ENCODE assay signal across 8 cellular contexts in genomic region chr4:54233697-54234496, GRCh38. TPM values are rescaled to one million over a fixed set of nuclear protein-coding genes. Genes with fewer than 3 reads are reported as not detected.
DNase-seq lines count a peak whose midpoint lies in the region; ATAC-seq lines count a peak whose summit lies in the region.

No MANE protein-coding gene starts in this region.

- H3K56ac ChIP-seq in mesendoderm (ENCODE audit: low read length): peak overlapping the region; percentile 83

- H3K27me3 ChIP-seq in endocrine pancreas (ENCODE audit: control insufficient read depth, insufficient read depth, low read length) (peaks cover 10% of the 10 kb centered on the region), mesendoderm (ENCODE audit: insufficient read depth, low read length, poor library complexity) (peaks cover 16% of the 10 kb centered on the region)

- no peak overlapping the region for H3K4me3 ChIP-seq in endocrine pancreas (ENCODE audit: control insufficient read depth, insufficient read depth, low read length)
- H3K4me3 ChIP-seq in mesendoderm (ENCODE audit: low read length): peak overlapping the region; percentile 21

- no peaks in the 10 kb centered on the region for H3K9me3 ChIP-seq in endocrine pancreas (ENCODE audit: control insufficient read depth, low read length)

- H2BK5ac ChIP-seq in mesendoderm (ENCODE audit: low read length): no peak overlapping the region

- no peaks in the 10 kb centered on the region for H3K79me1 ChIP-seq in mesendoderm (ENCODE audit: low read length)

- no peak overlapping the region for H4K8ac ChIP-seq in mesendoderm (ENCODE audit: low read depth, low read length)

- WGBS in mesendoderm (ENCODE audit: extremely low coverage, insufficient coverage, low lambda C conversion rate): no CpG with 5 or more reads among the region's 67 CpGs

- no peak overlapping the region for H2BK120ac ChIP-seq in mesendoderm (ENCODE audit: low read depth, low read length)

- H4K5ac ChIP-seq in mesendoderm (ENCODE audit: low read length): no peak overlapping the region

- H3K4me2 ChIP-seq in mesendoderm (ENCODE audit: low read length): peak overlapping the region; percentile 60

- H3K18ac ChIP-seq in mesendoderm (ENCODE audit: low read length): no peak overlapping the region

- no peak overlapping the region for H2BK15ac ChIP-seq in mesendoderm (replicated peaks; ENCODE audit: low read depth)

- H3K36me3 ChIP-seq in endocrine pancreas (ENCODE audit: control insufficient read depth, insufficient read depth, low read length) (no peaks in the 10 kb centered on the region), mesendoderm (ENCODE audit: control insufficient read depth, insufficient read depth, low read length) (no peaks in the 10 kb centered on the region)

- DNase-seq in AG08395 (ENCODE audit: low spot score) (peak; percentile 72), NCI-H748 treated with DMSO at 0.1 percent for 48 hours (lab: John Stamatoyannopoulos, UW) (peak; percentile 32), mesendoderm (peak; percentile 85)
- peak; percentile 39 to 60 for DNase-seq in activated CD8-positive, alpha-beta memory T cell treated with anti-CD3 and anti-CD28 coated beads for 1 hour (ENCODE audit: extremely low read depth in 1 of 2, low read depth in 1 of 2)
- peak; percentile 46 for DNase-seq in stimulated activated CD8-positive, alpha-beta memory T cell treated with anti-CD3 and anti-CD28 coated beads, Interleukin-12 subunit alpha, Interleukin-12 subunit beta, amount 100 ng/mL, for 4 hours (ENCODE audit: low read depth)

- no peak overlapping the region for H2AK5ac ChIP-seq in mesendoderm (ENCODE audit: low read length)

- peaks cover 5% of the 10 kb centered on the region for H3K79me2 ChIP-seq in mesendoderm (ENCODE audit: control insufficient read depth, insufficient read depth, low read length)

- ATAC-seq in GM18868 (IDR thresholded peaks at IDR 0.05; ENCODE audit: unreplicated experiment) (peak; percentile 59), HG03280 (IDR thresholded peaks at IDR 0.05; ENCODE audit: unreplicated experiment) (peak; percentile 59)

- H3K27ac ChIP-seq in mesendoderm (ENCODE audit: low read depth, low read length): no peak overlapping the region

- no peaks in the 10 kb centered on the region for H3K4me1 ChIP-seq in endocrine pancreas (ENCODE audit: control insufficient read depth, insufficient read depth, low read length)
- H3K4me1 ChIP-seq in mesendoderm (ENCODE audit: control insufficient read depth, low read depth, low read length): no peaks in the 10 kb centered on the region

- peak overlapping the region; percentile 40 for H3K9ac ChIP-seq in endocrine pancreas (ENCODE audit: control insufficient read depth, insufficient read depth, low read length)
- peak overlapping the region; percentile 46 for H3K9ac ChIP-seq in mesendoderm (ENCODE audit: low read length)

- peak overlapping the region; percentile 87 for H3K23ac ChIP-seq in mesendoderm (ENCODE audit: low read length)

- H3K4ac ChIP-seq in mesendoderm (ENCODE audit: low read depth, low read length): no peak overlapping the region

RNA-seq across cellular contexts. Expression of gene PDGFRA, which starts 4.8 kb away (rescaled TPM):
- 3.8 TPM for polyA plus RNA-seq in mesendoderm (2013, experiment 1 of 2)
- 2.7 TPM for polyA plus RNA-seq in mesendoderm (2013, experiment 2 of 2)

Comparison
In these comparisons a context has a peak if more than half of its experiments do, and no peak if none do; other contexts are left out.
1. DNase-seq: peak in every context shown above with its lines; median percentile 85 in mesendoderm; 72 in AG08395; 50 in activated CD8-positive, alpha-beta memory T cell treated with anti-CD3 and anti-CD28 coated beads for 1 hour; 46 in stimulated activated CD8-positive, alpha-beta memory T cell treated with anti-CD3 and anti-CD28 coated beads, Interleukin-12 subunit alpha, Interleukin-12 subunit beta, amount 100 ng/mL, for 4 hours; 32 in NCI-H748 treated with DMSO at 0.1 percent for 48 hours.